ENCODE assay signal across 1 cellular context in genomic region chr12:111685811-111686573, GRCh38.
A peak's percentile ranks its signal among the peaks of the same experiment; 100 is the strongest.
TF ChIP-seq lines count a peak whose summit lies in the region.

Gene ACAD10, plus strand, starts transcription at chr12:111686053. Its CDS starts 6,657 bp downstream, at chr12:111692710.
Gene BRAP, minus strand, starts transcription at chr12:111685956. Its CDS starts 164 bp downstream, at chr12:111685792.

TF ChIP-seq in SK-N-SH, 30 proteins besides CTCF, POLR2A, EP300 and RAD21 (continued from another document):
- TF ChIP-seq REST (IDR thresholded peaks at IDR 0.05; ENCODE audit: low read depth, low read length) (0 out of 2 replicates have a peak, but pooled peaks have one; percentile 37), GATA2 (CRISPR knock-in tag; IDR thresholded peaks at IDR 0.05) (peak; percentile 76), NFIC (IDR thresholded peaks at IDR 0.05; ENCODE audit: borderline replicate concordance) (no peak), TEAD4 (IDR thresholded peaks at IDR 0.05; ENCODE audit: borderline replicate concordance, insufficient read depth) (no peak), YY1 (IDR thresholded peaks at IDR 0.05; ENCODE audit: low read depth) (no peak), USF1 (IDR thresholded peaks at IDR 0.05; ENCODE audit: borderline replicate concordance, low read depth) (no peak)
